In the genomic region with DNA sequence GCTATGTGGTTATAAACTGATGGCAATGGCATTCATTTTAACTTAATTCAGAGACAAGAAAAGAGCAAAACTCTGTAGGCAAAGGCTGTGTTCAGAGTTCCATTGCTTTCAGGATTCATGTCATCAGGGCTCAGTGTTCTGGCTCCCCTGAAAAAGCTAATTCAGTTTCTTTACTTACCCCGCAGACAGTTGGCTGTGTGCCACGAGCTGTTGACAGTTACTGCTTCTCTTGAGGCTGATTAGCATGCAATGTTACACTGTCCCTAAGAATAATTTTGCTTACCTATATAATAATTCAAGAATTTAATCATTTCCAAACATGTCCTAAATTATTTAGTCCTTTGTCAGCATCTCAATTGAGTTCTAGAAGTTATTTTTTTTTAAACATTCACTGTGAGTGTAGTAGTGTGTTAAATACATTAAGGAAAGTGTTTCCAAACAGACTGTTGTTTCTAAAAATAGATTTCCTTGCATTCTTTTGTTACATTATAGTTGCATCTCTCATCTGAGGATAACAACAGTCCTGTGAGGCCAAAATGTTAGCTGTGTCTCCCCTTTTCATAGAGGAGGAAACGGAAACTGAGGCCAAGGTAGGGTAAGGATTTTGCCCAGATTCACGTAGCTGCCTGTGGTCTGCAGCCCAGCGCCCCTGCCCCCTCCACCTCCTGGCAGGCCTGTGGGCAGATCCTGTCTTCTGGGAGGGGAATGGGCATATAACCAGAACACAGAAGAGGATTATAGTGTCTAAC, we compare ENCODE assay signal across 9 cellular contexts.
DNase-seq lines count a peak whose midpoint lies in the region; ATAC-seq, FAIRE-seq and TF ChIP-seq lines count a peak whose summit lies in the region.
"Had no signal": no experiment of that assay in that cellular context is flagged by ENCODE, and none has a peak within 500 bp of the region (broad histone marks: within the 10 kb centered on the region; RNA-seq: fewer than 3 reads in every experiment).

No MANE protein-coding gene starts in this region.

- 36 to 40% methylated on average over 5 of the region's 5 CpGs for WGBS in pancreas, 2 donors
- WGBS in SK-N-SH (ENCODE audit: low lambda C conversion rate) = 4% methylated on average over 3 of the region's 5 CpGs

- intact Hi-C loops in pancreas (cut with DNase I) = no loop called here

- H3K4me3 ChIP-seq in choroid plexus epithelial cell (ENCODE audit: low read depth, low read length) (no peak overlapping the region), pancreas (no peak overlapping the region), SK-N-SH (ENCODE audit: low read depth in 2 of 2, low read length in 1 of 2) (no peak overlapping the region)

- TF ChIP-seq RAD21 in Ishikawa (IDR thresholded peaks at IDR 0.05; ENCODE audit: low read depth) (no peak), SK-N-SH (IDR thresholded peaks at IDR 0.05; ENCODE audit: low read length) (no peak)

- H3K4me2 ChIP-seq in SK-N-SH = no peak overlapping the region

- DNase-seq in NCI-H510A (lab: John Stamatoyannopoulos, UW) = peak; percentile 30
- peak; percentile 58 for DNase-seq in choroid plexus epithelial cell (ENCODE audit: low read depth)
- peak in 4 of 6 donors; percentile 42 to 80 (median 60) for DNase-seq in pancreas
- no peak for DNase-seq in stimulated activated naive CD4-positive, alpha-beta T cell (lab: John Stamatoyannopoulos, UW)
- no peak for DNase-seq in SK-N-SH

- TF ChIP-seq EP300 in Ishikawa (IDR thresholded peaks at IDR 0.05; ENCODE audit: borderline replicate concordance) (no peak), SK-N-SH (IDR thresholded peaks at IDR 0.05; ENCODE audit: borderline replicate concordance in 1 of 2, low read depth in 1 of 2, low read length in 1 of 2) (no peak)

- H3K27me3 ChIP-seq in pancreas (no peaks in the 10 kb centered on the region), SK-N-SH (ENCODE audit: insufficient read depth) (peaks cover 40% of the 10 kb centered on the region; the same call in 1 of the 2 replicates)

- ATAC-seq in pancreas = peak in 2 of 4 donors; percentile 8 to 21
- ATAC-seq in GM21390 (IDR thresholded peaks at IDR 0.05; ENCODE audit: unreplicated experiment) = no peak
- ATAC-seq in HG03280 (IDR thresholded peaks at IDR 0.05; ENCODE audit: unreplicated experiment) = no peak
- ATAC-seq: activated T-cell treated with anti-CD3 and anti-CD28 coated beads, Interleukin-2, amount 50 U/mL, for 72 hours had no signal

- H3K9me2 ChIP-seq in SK-N-SH = no peaks in the 10 kb centered on the region

- H3K36me3 ChIP-seq in pancreas (no peaks in the 10 kb centered on the region), SK-N-SH (replicated peaks in 1 of 2; ENCODE audit: control insufficient read depth in 1 of 2, insufficient read depth in 2 of 2, low read length in 1 of 2) (no peaks in the 10 kb centered on the region)

- H3K27ac ChIP-seq in pancreas (no peak overlapping the region), SK-N-SH (ENCODE audit: low read depth in 2 of 2, low read length in 1 of 2) (no peak overlapping the region)

- H3K9ac ChIP-seq in SK-N-SH = no peak overlapping the region

- no peaks in the 10 kb centered on the region for H3F3A ChIP-seq in SK-N-SH (replicated peaks; ENCODE audit: insufficient read depth)

- CTCF ChIA-PET in SK-N-SH (lab: Yijun Ruan, JAX) = no interaction called here

- POLR2A ChIA-PET in SK-N-SH (lab: Yijun Ruan, JAX) = no interaction called here

- FAIRE-seq in pancreas (lab: Jason Lieb, UNC) = no peak

- H3K9me3 ChIP-seq in pancreas = no peaks in the 10 kb centered on the region
- no peaks in the 10 kb centered on the region for H3K9me3 ChIP-seq in SK-N-SH

- H3K79me2 ChIP-seq in SK-N-SH (ENCODE audit: insufficient read depth) = no peaks in the 10 kb centered on the region

- peaks cover 37 to 61% (median 47%) of the 10 kb centered on the region in 3 donors for H3K4me1 ChIP-seq in pancreas
- no peaks in the 10 kb centered on the region; a peak in 1 of 4 replicates for H3K4me1 ChIP-seq in SK-N-SH (ENCODE audit: control insufficient read depth in 1 of 2, insufficient read depth in 2 of 2, low read depth in 1 of 2, low read length in 1 of 2)

- H4K20me1 ChIP-seq in SK-N-SH (ENCODE audit: insufficient read depth) = no peaks in the 10 kb centered on the region

- no peak overlapping the region for H2AFZ ChIP-seq in SK-N-SH (ENCODE audit: low read depth)

- no peak for TF ChIP-seq CTCF in choroid plexus epithelial cell (conservative IDR thresholded peaks at IDR 0.05; ENCODE audit: low read depth, low read length)
- TF ChIP-seq CTCF in pancreas (IDR thresholded peaks at IDR 0.05) = no peak
- TF ChIP-seq CTCF in SK-N-SH (IDR thresholded peaks at IDR 0.05) = no peak

TF ChIP-seq in Ishikawa, 13 proteins besides CTCF, POLR2A, EP300 and RAD21:
- TF ChIP-seq CEBPB (IDR thresholded peaks at IDR 0.05) (no peak), FOXM1 (IDR thresholded peaks at IDR 0.05; ENCODE audit: borderline replicate concordance, low read depth) (no peak), NFIC (IDR thresholded peaks at IDR 0.05) (0 out of 2 replicates have a peak, but pooled peaks have one; percentile 13), REST (IDR thresholded peaks at IDR 0.05; ENCODE audit: low read depth) (no peak), USF1 (IDR thresholded peaks at IDR 0.05) (no peak), TCF12 (IDR thresholded peaks at IDR 0.05; ENCODE audit: low read depth) (no peak)

TF ChIP-seq in SK-N-SH, 30 proteins besides CTCF, POLR2A, EP300 and RAD21:
- TF ChIP-seq FOXM1 (IDR thresholded peaks at IDR 0.05; ENCODE audit: low read depth) = no peak
- TF ChIP-seq, protein P1, sequence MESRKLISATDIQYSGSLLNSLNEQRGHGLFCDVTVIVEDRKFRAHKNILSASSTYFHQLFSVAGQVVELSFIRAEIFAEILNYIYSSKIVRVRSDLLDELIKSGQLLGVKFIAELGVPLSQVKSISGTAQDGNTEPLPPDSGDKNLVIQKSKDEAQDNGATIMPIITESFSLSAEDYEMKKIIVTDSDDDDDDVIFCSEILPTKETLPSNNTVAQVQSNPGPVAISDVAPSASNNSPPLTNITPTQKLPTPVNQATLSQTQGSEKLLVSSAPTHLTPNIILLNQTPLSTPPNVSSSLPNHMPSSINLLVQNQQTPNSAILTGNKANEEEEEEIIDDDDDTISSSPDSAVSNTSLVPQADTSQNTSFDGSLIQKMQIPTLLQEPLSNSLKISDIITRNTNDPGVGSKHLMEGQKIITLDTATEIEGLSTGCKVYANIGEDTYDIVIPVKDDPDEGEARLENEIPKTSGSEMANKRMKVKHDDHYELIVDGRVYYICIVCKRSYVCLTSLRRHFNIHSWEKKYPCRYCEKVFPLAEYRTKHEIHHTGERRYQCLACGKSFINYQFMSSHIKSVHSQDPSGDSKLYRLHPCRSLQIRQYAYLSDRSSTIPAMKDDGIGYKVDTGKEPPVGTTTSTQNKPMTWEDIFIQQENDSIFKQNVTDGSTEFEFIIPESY (IDR thresholded peaks at IDR 0.05; ENCODE audit: borderline replicate concordance, low read depth) = no peak
- TF ChIP-seq MEF2A (IDR thresholded peaks at IDR 0.05; ENCODE audit: borderline replicate concordance, low read depth) = no peak
- no peak for TF ChIP-seq USF1 (IDR thresholded peaks at IDR 0.05; ENCODE audit: borderline replicate concordance, low read depth)
- no peak for TF ChIP-seq MAX (IDR thresholded peaks at IDR 0.05; ENCODE audit: low read depth)
- TF ChIP-seq CHD2 (IDR thresholded peaks at IDR 0.05; ENCODE audit: low read length, partially characterized antibody) = no peak
TF ChIP-seq in SK-N-SH: peak in this region for 0.

Comparison
In these comparisons a context has a peak if more than half of its experiments do, and no peak if none do; other contexts are left out.
1. DNase-seq: peak in NCI-H510A (single experiment), choroid plexus epithelial cell (single experiment) and pancreas (4 of 6); none in stimulated activated naive CD4-positive, alpha-beta T cell (0 of 6) and SK-N-SH (single experiment).